Comparison of ENCODE assay signal across 2 cellular contexts in the genomic region with DNA sequence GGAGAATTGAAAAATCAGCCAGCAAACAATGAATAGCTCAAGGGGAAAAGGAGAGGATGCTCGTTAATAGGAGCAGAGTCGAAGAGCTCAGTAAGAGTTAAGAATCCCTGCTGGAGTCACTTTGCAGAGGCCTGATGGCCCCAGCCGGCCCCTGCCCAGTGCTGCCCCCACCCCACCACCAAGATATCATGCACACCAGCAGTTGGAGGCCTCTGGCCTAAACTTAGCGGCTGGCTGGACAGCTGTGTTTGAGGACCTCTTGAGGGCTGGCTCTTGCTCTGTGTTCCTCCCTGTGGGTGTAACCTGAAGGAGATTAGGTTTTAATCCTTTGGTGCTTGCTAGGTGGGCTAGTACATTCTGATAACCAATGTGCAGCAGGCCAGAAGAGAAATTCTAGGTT.
TF ChIP-seq lines count a peak whose summit lies in the region.

No MANE protein-coding gene starts in this region.

TF ChIP-seq in IMR-90, 13 proteins besides CTCF, POLR2A, EP300 and RAD21 (continued from another document):
- TF ChIP-seq, protein P1, sequence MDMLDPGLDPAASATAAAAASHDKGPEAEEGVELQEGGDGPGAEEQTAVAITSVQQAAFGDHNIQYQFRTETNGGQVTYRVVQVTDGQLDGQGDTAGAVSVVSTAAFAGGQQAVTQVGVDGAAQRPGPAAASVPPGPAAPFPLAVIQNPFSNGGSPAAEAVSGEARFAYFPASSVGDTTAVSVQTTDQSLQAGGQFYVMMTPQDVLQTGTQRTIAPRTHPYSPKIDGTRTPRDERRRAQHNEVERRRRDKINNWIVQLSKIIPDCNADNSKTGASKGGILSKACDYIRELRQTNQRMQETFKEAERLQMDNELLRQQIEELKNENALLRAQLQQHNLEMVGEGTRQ (IDR thresholded peaks at IDR 0.05; ENCODE audit: low read depth, low read length), result no peak
- TF ChIP-seq RCOR1 (IDR thresholded peaks at IDR 0.05; ENCODE audit: insufficient replicate concordance, low read length), result no peak

TF ChIP-seq in WTC11, 78 proteins besides CTCF, POLR2A, EP300 and RAD21:
- TF ChIP-seq, protein P2, sequence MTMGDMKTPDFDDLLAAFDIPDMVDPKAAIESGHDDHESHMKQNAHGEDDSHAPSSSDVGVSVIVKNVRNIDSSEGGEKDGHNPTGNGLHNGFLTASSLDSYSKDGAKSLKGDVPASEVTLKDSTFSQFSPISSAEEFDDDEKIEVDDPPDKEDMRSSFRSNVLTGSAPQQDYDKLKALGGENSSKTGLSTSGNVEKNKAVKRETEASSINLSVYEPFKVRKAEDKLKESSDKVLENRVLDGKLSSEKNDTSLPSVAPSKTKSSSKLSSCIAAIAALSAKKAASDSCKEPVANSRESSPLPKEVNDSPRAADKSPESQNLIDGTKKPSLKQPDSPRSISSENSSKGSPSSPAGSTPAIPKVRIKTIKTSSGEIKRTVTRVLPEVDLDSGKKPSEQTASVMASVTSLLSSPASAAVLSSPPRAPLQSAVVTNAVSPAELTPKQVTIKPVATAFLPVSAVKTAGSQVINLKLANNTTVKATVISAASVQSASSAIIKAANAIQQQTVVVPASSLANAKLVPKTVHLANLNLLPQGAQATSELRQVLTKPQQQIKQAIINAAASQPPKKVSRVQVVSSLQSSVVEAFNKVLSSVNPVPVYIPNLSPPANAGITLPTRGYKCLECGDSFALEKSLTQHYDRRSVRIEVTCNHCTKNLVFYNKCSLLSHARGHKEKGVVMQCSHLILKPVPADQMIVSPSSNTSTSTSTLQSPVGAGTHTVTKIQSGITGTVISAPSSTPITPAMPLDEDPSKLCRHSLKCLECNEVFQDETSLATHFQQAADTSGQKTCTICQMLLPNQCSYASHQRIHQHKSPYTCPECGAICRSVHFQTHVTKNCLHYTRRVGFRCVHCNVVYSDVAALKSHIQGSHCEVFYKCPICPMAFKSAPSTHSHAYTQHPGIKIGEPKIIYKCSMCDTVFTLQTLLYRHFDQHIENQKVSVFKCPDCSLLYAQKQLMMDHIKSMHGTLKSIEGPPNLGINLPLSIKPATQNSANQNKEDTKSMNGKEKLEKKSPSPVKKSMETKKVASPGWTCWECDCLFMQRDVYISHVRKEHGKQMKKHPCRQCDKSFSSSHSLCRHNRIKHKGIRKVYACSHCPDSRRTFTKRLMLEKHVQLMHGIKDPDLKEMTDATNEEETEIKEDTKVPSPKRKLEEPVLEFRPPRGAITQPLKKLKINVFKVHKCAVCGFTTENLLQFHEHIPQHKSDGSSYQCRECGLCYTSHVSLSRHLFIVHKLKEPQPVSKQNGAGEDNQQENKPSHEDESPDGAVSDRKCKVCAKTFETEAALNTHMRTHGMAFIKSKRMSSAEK (CRISPR knock-in tag; IDR thresholded peaks at IDR 0.05; ENCODE audit: borderline replicate concordance), result no peak
- TF ChIP-seq NR2C2 (CRISPR knock-in tag; IDR thresholded peaks at IDR 0.05) (no peak), RELA (CRISPR knock-in tag; IDR thresholded peaks at IDR 0.05; ENCODE audit: borderline replicate concordance) (no peak), ELF4 (CRISPR knock-in tag; IDR thresholded peaks at IDR 0.05; ENCODE audit: low read depth) (no peak), NR3C1 (CRISPR knock-in tag; conservative IDR thresholded peaks at IDR 0.05; ENCODE audit: low read depth) (no peak), CREB1 (CRISPR knock-in tag; IDR thresholded peaks at IDR 0.05) (no peak), GRHL2 (CRISPR knock-in tag; IDR thresholded peaks at IDR 0.05; ENCODE audit: insufficient replicate concordance, severe bottlenecking) (no peak), TCF7 (CRISPR knock-in tag; IDR thresholded peaks at IDR 0.05; ENCODE audit: low read depth) (no peak)
- TF ChIP-seq, protein P3, sequence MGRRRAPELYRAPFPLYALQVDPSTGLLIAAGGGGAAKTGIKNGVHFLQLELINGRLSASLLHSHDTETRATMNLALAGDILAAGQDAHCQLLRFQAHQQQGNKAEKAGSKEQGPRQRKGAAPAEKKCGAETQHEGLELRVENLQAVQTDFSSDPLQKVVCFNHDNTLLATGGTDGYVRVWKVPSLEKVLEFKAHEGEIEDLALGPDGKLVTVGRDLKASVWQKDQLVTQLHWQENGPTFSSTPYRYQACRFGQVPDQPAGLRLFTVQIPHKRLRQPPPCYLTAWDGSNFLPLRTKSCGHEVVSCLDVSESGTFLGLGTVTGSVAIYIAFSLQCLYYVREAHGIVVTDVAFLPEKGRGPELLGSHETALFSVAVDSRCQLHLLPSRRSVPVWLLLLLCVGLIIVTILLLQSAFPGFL (CRISPR knock-in tag; IDR thresholded peaks at IDR 0.05; ENCODE audit: borderline replicate concordance), result no peak
- TF ChIP-seq, protein P4, sequence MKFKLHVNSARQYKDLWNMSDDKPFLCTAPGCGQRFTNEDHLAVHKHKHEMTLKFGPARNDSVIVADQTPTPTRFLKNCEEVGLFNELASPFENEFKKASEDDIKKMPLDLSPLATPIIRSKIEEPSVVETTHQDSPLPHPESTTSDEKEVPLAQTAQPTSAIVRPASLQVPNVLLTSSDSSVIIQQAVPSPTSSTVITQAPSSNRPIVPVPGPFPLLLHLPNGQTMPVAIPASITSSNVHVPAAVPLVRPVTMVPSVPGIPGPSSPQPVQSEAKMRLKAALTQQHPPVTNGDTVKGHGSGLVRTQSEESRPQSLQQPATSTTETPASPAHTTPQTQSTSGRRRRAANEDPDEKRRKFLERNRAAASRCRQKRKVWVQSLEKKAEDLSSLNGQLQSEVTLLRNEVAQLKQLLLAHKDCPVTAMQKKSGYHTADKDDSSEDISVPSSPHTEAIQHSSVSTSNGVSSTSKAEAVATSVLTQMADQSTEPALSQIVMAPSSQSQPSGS (CRISPR knock-in tag; IDR thresholded peaks at IDR 0.05; ENCODE audit: borderline replicate concordance, low read depth), result no peak
- TF ChIP-seq, protein P5, sequence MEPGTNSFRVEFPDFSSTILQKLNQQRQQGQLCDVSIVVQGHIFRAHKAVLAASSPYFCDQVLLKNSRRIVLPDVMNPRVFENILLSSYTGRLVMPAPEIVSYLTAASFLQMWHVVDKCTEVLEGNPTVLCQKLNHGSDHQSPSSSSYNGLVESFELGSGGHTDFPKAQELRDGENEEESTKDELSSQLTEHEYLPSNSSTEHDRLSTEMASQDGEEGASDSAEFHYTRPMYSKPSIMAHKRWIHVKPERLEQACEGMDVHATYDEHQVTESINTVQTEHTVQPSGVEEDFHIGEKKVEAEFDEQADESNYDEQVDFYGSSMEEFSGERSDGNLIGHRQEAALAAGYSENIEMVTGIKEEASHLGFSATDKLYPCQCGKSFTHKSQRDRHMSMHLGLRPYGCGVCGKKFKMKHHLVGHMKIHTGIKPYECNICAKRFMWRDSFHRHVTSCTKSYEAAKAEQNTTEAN (CRISPR knock-in tag; IDR thresholded peaks at IDR 0.05), result no peak
TF ChIP-seq in WTC11: peak in this region for 0.
